ENCODE assay signal across 16 cellular contexts in the genomic region with DNA sequence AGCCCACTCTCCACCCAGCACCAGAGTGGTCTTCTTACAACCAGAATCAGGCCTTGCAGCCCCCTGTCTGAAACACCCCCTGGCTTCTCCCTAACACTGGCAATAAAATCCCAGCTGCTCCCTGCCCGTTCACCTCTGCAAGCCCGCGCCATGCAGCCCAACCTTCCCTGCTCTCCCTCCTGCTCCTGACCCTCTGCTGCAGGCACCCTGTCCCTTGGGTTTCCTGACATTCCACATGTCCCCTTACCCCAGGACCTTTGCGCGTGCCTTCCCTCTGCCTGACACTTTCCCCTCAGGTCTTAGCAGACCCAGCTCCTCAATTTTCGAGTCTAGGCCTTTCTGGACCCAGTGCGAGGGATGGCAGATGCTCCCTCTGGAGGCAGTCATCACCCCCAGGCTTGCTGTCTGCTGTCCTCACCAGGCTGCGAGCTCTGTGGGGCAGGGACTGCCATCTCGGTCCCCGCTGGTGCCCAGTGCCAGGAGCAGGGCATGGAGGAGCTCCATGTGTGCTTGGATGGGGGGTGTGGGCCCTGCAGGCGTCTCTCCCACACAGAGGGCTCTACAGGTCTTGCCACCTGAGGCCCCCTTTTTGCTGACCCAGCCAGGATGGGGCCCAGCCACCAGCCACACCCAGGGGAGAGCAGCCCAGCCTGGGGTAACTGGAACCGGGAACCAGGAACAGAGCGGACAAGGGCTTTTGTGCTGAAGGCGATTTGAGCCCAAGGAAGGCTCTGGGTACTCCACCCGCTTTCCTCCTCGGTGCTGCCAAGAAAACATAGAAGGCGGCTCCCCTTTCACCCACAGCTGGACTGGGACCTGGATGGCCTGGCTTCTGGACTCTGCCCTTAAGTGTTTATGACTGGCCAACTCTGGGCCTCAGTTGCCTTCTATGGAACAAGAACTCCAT. TPM values are rescaled to one million over a fixed set of nuclear protein-coding genes. Genes with fewer than 3 reads are reported as not detected.
"Had no signal": no experiment of that assay in that cellular context is flagged by ENCODE, and none has a peak within 500 bp of the region (broad histone marks: within the 10 kb centered on the region; RNA-seq: fewer than 3 reads in every experiment).

No MANE protein-coding gene starts in this region.

RNA-seq across cellular contexts. Expression of gene KCNJ18, which starts 15.6 kb away (rescaled TPM):
- total RNA-seq: activated CD4-positive, alpha-beta memory T cell treated with anti-CD3 and anti-CD28 coated beads, Interleukin-2, amount 10 ng/mL, durations not matched to agents 7 days and 5 days; activated CD4-positive, alpha-beta T cell treated with anti-CD3 and anti-CD28 coated beads, Interleukin-2, amount 10 ng/mL, durations not matched to agents 7 days and 5 days; activated naive CD4-positive, alpha-beta T cell treated with anti-CD3 and anti-CD28 coated beads, Interleukin-2, amount 50 U/mL, for 72 hours; activated naive CD8-positive, alpha-beta T cell treated with anti-CD3 and anti-CD28 coated beads, Interleukin-2, amount 10 ng/mL, durations not matched to agents 7 days and 5 days; activated T-cell treated with anti-CD3 and anti-CD28 coated beads, Interleukin-2, amount 50 U/mL, for 72 hours; ascending aorta; breast epithelium; cardiac muscle cell; cerebellum; endodermal cell; esophagus muscularis mucosa; foreskin keratinocyte; gastrocnemius medialis; T-cell; T-helper 2 cell treated with Interferon-gamma antibody and Interleukin-4, amounts not matched to agents 100 ng/mL and 5 ng/mL, for 36 hours; WTC11 had no signal
- polyA plus RNA-seq: cardiac muscle cell, foreskin keratinocyte had no signal
